1 cellular context compared by ENCODE assay signal in the genomic region with DNA sequence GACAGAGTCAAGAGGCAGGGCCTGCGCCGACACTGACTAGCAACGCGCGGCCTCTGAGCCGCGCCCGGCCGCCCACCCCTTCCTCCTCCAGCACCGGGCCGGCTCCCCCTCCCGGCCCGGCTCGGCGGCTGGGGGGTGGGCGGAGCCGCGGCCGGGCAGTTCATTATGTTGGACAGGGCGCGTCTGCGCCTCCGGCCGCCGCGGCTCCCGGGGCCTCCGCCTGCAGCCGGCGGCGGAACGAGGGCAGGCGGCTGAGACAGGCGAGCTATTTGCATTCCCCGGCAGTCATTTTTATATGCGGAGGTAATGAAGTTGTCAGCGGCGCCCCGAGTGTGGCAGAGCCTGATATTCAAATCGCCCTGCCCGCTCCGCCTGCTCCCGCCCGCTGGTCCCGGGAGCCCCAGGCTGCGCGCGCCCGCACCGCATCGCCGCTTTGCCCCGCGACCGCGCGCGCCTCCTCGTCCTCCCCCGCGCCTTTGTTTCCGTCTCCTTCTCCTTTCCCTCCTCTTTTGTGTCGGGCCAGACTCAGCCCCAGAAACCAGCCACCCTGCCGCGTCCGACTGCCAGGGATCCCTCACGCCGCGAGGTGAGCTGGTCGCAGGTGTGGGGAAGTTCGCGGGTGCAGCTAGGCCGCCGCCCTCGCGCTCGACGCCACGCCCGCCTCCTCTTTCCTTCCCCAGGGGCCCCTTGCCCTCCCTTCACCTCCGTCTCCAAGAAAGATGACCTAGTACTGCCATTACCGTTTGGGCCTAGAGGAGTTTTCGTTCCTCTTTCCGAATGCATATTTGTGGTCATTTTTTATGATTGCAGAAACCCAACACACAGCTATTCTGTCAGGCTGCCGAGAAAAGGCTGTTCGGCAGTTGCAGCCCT.
TF ChIP-seq lines count a peak whose summit lies in the region.

No MANE protein-coding gene starts in this region.

TF ChIP-seq in K562, 482 proteins besides CTCF, POLR2A, EP300 and RAD21 (continued from another document and continues in another):
- TF ChIP-seq, protein P1, sequence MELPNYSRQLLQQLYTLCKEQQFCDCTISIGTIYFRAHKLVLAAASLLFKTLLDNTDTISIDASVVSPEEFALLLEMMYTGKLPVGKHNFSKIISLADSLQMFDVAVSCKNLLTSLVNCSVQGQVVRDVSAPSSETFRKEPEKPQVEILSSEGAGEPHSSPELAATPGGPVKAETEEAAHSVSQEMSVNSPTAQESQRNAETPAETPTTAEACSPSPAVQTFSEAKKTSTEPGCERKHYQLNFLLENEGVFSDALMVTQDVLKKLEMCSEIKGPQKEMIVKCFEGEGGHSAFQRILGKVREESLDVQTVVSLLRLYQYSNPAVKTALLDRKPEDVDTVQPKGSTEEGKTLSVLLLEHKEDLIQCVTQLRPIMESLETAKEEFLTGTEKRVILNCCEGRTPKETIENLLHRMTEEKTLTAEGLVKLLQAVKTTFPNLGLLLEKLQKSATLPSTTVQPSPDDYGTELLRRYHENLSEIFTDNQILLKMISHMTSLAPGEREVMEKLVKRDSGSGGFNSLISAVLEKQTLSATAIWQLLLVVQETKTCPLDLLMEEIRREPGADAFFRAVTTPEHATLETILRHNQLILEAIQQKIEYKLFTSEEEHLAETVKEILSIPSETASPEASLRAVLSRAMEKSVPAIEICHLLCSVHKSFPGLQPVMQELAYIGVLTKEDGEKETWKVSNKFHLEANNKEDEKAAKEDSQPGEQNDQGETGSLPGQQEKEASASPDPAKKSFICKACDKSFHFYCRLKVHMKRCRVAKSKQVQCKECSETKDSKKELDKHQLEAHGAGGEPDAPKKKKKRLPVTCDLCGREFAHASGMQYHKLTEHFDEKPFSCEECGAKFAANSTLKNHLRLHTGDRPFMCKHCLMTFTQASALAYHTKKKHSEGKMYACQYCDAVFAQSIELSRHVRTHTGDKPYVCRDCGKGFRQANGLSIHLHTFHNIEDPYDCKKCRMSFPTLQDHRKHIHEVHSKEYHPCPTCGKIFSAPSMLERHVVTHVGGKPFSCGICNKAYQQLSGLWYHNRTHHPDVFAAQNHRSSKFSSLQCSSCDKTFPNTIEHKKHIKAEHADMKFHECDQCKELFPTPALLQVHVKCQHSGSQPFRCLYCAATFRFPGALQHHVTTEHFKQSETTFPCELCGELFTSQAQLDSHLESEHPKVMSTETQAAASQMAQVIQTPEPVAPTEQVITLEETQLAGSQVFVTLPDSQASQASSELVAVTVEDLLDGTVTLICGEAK (IDR thresholded peaks at IDR 0.05): no peak; the same call in 1 of the 2 replicates
- TF ChIP-seq, protein P1 (CRISPR knock-in tag; IDR thresholded peaks at IDR 0.05): no peak
- TF ChIP-seq, protein P2, sequence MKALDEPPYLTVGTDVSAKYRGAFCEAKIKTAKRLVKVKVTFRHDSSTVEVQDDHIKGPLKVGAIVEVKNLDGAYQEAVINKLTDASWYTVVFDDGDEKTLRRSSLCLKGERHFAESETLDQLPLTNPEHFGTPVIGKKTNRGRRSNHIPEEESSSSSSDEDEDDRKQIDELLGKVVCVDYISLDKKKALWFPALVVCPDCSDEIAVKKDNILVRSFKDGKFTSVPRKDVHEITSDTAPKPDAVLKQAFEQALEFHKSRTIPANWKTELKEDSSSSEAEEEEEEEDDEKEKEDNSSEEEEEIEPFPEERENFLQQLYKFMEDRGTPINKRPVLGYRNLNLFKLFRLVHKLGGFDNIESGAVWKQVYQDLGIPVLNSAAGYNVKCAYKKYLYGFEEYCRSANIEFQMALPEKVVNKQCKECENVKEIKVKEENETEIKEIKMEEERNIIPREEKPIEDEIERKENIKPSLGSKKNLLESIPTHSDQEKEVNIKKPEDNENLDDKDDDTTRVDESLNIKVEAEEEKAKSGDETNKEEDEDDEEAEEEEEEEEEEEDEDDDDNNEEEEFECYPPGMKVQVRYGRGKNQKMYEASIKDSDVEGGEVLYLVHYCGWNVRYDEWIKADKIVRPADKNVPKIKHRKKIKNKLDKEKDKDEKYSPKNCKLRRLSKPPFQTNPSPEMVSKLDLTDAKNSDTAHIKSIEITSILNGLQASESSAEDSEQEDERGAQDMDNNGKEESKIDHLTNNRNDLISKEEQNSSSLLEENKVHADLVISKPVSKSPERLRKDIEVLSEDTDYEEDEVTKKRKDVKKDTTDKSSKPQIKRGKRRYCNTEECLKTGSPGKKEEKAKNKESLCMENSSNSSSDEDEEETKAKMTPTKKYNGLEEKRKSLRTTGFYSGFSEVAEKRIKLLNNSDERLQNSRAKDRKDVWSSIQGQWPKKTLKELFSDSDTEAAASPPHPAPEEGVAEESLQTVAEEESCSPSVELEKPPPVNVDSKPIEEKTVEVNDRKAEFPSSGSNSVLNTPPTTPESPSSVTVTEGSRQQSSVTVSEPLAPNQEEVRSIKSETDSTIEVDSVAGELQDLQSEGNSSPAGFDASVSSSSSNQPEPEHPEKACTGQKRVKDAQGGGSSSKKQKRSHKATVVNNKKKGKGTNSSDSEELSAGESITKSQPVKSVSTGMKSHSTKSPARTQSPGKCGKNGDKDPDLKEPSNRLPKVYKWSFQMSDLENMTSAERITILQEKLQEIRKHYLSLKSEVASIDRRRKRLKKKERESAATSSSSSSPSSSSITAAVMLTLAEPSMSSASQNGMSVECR (CRISPR knock-in tag; IDR thresholded peaks at IDR 0.05): 0 out of 2 replicates have a peak, but pooled peaks have one; percentile 66
- TF ChIP-seq TRIM24 (IDR thresholded peaks at IDR 0.05) (peak in 1 of 2 experiments; percentile 36; a peak in 1 of 4 replicates), HDAC8 (tag; IDR thresholded peaks at IDR 0.05) (no peak), KAT2B (IDR thresholded peaks at IDR 0.05; ENCODE audit: low read depth, low read length) (no peak), CREB1 (IDR thresholded peaks at IDR 0.05) (no peak), CREB1 (CRISPR knock-in tag; IDR thresholded peaks at IDR 0.05) (no peak), KDM5B (IDR thresholded peaks at IDR 0.05; ENCODE audit: insufficient replicate concordance, low read depth, low read length) (peak; percentile 52), ZNF311 (CRISPR knock-in tag; IDR thresholded peaks at IDR 0.05) (no peak), ZNF324 (CRISPR knock-in tag; IDR thresholded peaks at IDR 0.05) (no peak), TCFL5 (CRISPR knock-in tag; conservative IDR thresholded peaks at IDR 0.05) (no peak), LEF1 (IDR thresholded peaks at IDR 0.05) (peak; percentile 72), NFIC (IDR thresholded peaks at IDR 0.05) (peak; percentile 26)
- TF ChIP-seq, protein P3, sequence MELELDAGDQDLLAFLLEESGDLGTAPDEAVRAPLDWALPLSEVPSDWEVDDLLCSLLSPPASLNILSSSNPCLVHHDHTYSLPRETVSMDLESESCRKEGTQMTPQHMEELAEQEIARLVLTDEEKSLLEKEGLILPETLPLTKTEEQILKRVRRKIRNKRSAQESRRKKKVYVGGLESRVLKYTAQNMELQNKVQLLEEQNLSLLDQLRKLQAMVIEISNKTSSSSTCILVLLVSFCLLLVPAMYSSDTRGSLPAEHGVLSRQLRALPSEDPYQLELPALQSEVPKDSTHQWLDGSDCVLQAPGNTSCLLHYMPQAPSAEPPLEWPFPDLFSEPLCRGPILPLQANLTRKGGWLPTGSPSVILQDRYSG (tag; conservative IDR thresholded peaks at IDR 0.05; ENCODE audit: low read depth): no peak
- TF ChIP-seq, protein P4, sequence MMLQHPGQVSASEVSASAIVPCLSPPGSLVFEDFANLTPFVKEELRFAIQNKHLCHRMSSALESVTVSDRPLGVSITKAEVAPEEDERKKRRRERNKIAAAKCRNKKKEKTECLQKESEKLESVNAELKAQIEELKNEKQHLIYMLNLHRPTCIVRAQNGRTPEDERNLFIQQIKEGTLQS (IDR thresholded peaks at IDR 0.05): 0 out of 2 replicates have a peak, but pooled peaks have one; percentile 12
- TF ChIP-seq, protein P4 (CRISPR knock-in tag; conservative IDR thresholded peaks at IDR 0.05): no peak
- TF ChIP-seq, protein P5, sequence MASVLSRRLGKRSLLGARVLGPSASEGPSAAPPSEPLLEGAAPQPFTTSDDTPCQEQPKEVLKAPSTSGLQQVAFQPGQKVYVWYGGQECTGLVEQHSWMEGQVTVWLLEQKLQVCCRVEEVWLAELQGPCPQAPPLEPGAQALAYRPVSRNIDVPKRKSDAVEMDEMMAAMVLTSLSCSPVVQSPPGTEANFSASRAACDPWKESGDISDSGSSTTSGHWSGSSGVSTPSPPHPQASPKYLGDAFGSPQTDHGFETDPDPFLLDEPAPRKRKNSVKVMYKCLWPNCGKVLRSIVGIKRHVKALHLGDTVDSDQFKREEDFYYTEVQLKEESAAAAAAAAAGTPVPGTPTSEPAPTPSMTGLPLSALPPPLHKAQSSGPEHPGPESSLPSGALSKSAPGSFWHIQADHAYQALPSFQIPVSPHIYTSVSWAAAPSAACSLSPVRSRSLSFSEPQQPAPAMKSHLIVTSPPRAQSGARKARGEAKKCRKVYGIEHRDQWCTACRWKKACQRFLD (CRISPR knock-in tag; IDR thresholded peaks at IDR 0.05): peak; percentile 17; the same call in 1 of the 2 replicates
- TF ChIP-seq, protein P6, sequence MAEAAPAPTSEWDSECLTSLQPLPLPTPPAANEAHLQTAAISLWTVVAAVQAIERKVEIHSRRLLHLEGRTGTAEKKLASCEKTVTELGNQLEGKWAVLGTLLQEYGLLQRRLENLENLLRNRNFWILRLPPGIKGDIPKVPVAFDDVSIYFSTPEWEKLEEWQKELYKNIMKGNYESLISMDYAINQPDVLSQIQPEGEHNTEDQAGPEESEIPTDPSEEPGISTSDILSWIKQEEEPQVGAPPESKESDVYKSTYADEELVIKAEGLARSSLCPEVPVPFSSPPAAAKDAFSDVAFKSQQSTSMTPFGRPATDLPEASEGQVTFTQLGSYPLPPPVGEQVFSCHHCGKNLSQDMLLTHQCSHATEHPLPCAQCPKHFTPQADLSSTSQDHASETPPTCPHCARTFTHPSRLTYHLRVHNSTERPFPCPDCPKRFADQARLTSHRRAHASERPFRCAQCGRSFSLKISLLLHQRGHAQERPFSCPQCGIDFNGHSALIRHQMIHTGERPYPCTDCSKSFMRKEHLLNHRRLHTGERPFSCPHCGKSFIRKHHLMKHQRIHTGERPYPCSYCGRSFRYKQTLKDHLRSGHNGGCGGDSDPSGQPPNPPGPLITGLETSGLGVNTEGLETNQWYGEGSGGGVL (CRISPR knock-in tag; IDR thresholded peaks at IDR 0.05): no peak
- TF ChIP-seq, protein P7, sequence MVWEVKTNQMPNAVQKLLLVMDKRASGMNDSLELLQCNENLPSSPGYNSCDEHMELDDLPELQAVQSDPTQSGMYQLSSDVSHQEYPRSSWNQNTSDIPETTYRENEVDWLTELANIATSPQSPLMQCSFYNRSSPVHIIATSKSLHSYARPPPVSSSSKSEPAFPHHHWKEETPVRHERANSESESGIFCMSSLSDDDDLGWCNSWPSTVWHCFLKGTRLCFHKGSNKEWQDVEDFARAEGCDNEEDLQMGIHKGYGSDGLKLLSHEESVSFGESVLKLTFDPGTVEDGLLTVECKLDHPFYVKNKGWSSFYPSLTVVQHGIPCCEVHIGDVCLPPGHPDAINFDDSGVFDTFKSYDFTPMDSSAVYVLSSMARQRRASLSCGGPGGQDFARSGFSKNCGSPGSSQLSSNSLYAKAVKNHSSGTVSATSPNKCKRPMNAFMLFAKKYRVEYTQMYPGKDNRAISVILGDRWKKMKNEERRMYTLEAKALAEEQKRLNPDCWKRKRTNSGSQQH (CRISPR knock-in tag; IDR thresholded peaks at IDR 0.05): 0 out of 2 replicates have a peak, but pooled peaks have one; percentile 5
- TF ChIP-seq, protein P8, sequence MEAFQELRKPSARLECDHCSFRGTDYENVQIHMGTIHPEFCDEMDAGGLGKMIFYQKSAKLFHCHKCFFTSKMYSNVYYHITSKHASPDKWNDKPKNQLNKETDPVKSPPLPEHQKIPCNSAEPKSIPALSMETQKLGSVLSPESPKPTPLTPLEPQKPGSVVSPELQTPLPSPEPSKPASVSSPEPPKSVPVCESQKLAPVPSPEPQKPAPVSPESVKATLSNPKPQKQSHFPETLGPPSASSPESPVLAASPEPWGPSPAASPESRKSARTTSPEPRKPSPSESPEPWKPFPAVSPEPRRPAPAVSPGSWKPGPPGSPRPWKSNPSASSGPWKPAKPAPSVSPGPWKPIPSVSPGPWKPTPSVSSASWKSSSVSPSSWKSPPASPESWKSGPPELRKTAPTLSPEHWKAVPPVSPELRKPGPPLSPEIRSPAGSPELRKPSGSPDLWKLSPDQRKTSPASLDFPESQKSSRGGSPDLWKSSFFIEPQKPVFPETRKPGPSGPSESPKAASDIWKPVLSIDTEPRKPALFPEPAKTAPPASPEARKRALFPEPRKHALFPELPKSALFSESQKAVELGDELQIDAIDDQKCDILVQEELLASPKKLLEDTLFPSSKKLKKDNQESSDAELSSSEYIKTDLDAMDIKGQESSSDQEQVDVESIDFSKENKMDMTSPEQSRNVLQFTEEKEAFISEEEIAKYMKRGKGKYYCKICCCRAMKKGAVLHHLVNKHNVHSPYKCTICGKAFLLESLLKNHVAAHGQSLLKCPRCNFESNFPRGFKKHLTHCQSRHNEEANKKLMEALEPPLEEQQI (IDR thresholded peaks at IDR 0.05): no peak
- TF ChIP-seq, protein P9, sequence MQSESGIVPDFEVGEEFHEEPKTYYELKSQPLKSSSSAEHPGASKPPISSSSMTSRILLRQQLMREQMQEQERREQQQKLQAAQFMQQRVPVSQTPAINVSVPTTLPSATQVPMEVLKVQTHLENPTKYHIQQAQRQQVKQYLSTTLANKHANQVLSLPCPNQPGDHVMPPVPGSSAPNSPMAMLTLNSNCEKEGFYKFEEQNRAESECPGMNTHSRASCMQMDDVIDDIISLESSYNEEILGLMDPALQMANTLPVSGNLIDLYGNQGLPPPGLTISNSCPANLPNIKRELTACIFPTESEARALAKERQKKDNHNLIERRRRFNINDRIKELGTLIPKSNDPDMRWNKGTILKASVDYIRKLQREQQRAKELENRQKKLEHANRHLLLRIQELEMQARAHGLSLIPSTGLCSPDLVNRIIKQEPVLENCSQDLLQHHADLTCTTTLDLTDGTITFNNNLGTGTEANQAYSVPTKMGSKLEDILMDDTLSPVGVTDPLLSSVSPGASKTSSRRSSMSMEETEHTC (IDR thresholded peaks at IDR 0.05): 0 out of 2 replicates have a peak, but pooled peaks have one; percentile 7
